ENCODE assay signal across 1 cellular context in the genomic region with DNA sequence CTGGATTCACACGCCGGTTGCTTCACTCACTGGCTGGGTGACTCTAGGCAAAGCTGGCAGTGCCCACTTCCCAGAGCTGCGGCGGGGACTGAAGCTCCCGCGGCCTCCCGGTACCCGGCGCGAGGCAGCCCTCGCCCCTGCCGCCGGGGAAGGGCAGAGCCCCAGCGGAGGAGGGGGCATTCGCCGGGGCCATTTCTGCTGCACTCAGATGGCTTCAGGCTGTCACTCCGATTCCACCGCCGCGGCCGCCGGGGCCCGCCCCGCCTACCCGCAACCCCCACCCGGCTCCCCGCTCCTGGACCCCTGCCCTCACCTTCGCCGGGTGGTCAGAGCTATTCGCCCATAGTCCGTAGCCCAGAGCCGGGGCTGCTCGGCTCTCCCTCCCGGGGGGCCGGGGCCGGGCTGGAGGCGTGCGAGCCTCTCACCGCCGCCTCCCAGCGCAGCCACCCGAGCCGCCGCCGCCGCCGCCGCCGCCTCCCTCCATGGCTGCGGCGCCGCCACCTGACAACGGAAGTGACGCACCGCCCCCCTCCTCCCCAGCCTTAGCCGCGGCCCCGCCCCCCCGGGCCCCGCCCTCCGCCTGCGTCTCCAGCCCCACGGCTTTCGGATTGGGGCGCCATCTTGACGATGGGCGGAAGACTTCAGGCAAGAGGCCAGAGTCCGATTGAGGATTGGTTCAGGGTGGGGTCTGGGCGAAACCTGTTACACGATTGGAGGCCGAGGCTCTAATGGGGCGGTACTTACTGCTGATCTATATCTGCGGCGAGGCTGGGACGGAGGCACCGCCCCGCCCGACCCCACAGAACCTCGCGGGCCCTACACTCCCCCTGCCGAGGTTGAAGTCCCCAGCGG.
A peak's percentile ranks its signal among the peaks of the same experiment; 100 is the strongest.
TF ChIP-seq lines count a peak whose summit lies in the region.

A gene with protein sequence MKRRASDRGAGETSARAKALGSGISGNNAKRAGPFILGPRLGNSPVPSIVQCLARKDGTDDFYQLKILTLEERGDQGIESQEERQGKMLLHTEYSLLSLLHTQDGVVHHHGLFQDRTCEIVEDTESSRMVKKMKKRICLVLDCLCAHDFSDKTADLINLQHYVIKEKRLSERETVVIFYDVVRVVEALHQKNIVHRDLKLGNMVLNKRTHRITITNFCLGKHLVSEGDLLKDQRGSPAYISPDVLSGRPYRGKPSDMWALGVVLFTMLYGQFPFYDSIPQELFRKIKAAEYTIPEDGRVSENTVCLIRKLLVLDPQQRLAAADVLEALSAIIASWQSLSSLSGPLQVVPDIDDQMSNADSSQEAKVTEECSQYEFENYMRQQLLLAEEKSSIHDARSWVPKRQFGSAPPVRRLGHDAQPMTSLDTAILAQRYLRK (minus strand): TSS at position 515 of the 852 bp plus-strand sequence. CDS start 24,592 bp downstream, outside the sequence.

TF ChIP-seq in K562, 482 proteins besides CTCF, POLR2A, EP300 and RAD21 (continued from another document):
- TF ChIP-seq, protein P1, sequence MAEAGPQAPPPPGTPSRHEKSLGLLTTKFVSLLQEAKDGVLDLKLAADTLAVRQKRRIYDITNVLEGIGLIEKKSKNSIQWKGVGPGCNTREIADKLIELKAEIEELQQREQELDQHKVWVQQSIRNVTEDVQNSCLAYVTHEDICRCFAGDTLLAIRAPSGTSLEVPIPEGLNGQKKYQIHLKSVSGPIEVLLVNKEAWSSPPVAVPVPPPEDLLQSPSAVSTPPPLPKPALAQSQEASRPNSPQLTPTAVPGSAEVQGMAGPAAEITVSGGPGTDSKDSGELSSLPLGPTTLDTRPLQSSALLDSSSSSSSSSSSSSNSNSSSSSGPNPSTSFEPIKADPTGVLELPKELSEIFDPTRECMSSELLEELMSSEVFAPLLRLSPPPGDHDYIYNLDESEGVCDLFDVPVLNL (CRISPR knock-in tag; IDR thresholded peaks at IDR 0.05; ENCODE audit: low read depth) = no peak
- TF ChIP-seq, protein P2, sequence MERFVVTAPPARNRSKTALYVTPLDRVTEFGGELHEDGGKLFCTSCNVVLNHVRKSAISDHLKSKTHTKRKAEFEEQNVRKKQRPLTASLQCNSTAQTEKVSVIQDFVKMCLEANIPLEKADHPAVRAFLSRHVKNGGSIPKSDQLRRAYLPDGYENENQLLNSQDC (CRISPR knock-in tag; IDR thresholded peaks at IDR 0.05) = no peak; the same call in 1 of the 2 replicates
- TF ChIP-seq YBX1 (IDR thresholded peaks at IDR 0.05) (no peak), RBM25 (IDR thresholded peaks at IDR 0.05; ENCODE audit: low read depth, low read length, severe bottlenecking) (peak; percentile 93), E2F3 (CRISPR knock-in tag; IDR thresholded peaks at IDR 0.05) (no peak), HMG20B (CRISPR knock-in tag; IDR thresholded peaks at IDR 0.05) (no peak), SMARCA4 (IDR thresholded peaks at IDR 0.05) (no peak), ZFP36 (IDR thresholded peaks at IDR 0.05; ENCODE audit: low read depth, low read length, partially characterized antibody) (no peak), HDGF (IDR thresholded peaks at IDR 0.05) (no peak), ERF (CRISPR knock-in tag; IDR thresholded peaks at IDR 0.05) (peak; percentile 81; the same call in 1 of the 2 replicates), PRPF4 (IDR thresholded peaks at IDR 0.05; ENCODE audit: insufficient read depth, low read depth, low read length, poor library complexity, severe bottlenecking) (no peak), POLR2H (tag; IDR thresholded peaks at IDR 0.05; ENCODE audit: low read depth) (no peak), PURB (CRISPR knock-in tag; IDR thresholded peaks at IDR 0.05; ENCODE audit: low read depth) (no peak), ZNF253 (CRISPR knock-in tag; conservative IDR thresholded peaks at IDR 0.05) (no peak), CCAR2 (IDR thresholded peaks at IDR 0.05; ENCODE audit: low read depth, low read length) (no peak), TARDBP (IDR thresholded peaks at IDR 0.05) (no peak), ZNF384 (IDR thresholded peaks at IDR 0.05; ENCODE audit: low read depth, low read length) (0 out of 2 replicates have a peak, but pooled peaks have one; percentile 17), CTBP1 (IDR thresholded peaks at IDR 0.05; ENCODE audit: borderline replicate concordance) (no peak), ELF4 (CRISPR knock-in tag; IDR thresholded peaks at IDR 0.05) (0 out of 2 replicates have a peak, but pooled peaks have one; percentile 15), ILF3 (IDR thresholded peaks at IDR 0.05; ENCODE audit: borderline replicate concordance) (peak; percentile 93), ZFX (CRISPR knock-in tag; IDR thresholded peaks at IDR 0.05) (no peak; the same call in 1 of the 2 replicates), TEAD4 (IDR thresholded peaks at IDR 0.05; ENCODE audit: low read length) (no peak), TEAD4 (CRISPR knock-in tag; IDR thresholded peaks at IDR 0.05; ENCODE audit: borderline replicate concordance) (no peak), SOX6 (IDR thresholded peaks at IDR 0.05) (no peak), KDM2B (CRISPR knock-in tag; IDR thresholded peaks at IDR 0.05) (no peak), IRF2 (CRISPR knock-in tag; IDR thresholded peaks at IDR 0.05) (no peak), FOS (IDR thresholded peaks at IDR 0.05; ENCODE audit: extremely low read depth, insufficient read length) (peak; percentile 97), PHB2 (IDR thresholded peaks at IDR 0.05; ENCODE audit: low read depth) (no peak), ZNF830 (CRISPR knock-in tag; IDR thresholded peaks at IDR 0.05) (no peak), GTF2A2 (tag; IDR thresholded peaks at IDR 0.05) (no peak), KDM1A (IDR thresholded peaks at IDR 0.05) (no peak), BHLHE40 (IDR thresholded peaks at IDR 0.05; ENCODE audit: low read length) (no peak), EP400 (IDR thresholded peaks at IDR 0.05) (no peak), ZNF224 (CRISPR knock-in tag; IDR thresholded peaks at IDR 0.05) (no peak), ZNF23 (CRISPR knock-in tag; IDR thresholded peaks at IDR 0.05) (no peak), POLR3G (IDR thresholded peaks at IDR 0.05; ENCODE audit: extremely low read depth, insufficient read length, insufficient replicate concordance) (no peak), TAF1 (IDR thresholded peaks at IDR 0.05; ENCODE audit: control insufficient read depth, extremely low read depth, insufficient read depth, low read length, severe bottlenecking) (peak; percentile 74)
- TF ChIP-seq, protein P3, sequence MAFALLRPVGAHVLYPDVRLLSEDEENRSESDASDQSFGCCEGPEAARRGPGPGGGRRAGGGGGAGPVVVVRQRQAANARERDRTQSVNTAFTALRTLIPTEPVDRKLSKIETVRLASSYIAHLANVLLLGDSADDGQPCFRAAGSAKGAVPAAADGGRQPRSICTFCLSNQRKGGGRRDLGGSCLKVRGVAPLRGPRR (CRISPR knock-in tag; IDR thresholded peaks at IDR 0.05) = no peak
- TF ChIP-seq, protein P4, sequence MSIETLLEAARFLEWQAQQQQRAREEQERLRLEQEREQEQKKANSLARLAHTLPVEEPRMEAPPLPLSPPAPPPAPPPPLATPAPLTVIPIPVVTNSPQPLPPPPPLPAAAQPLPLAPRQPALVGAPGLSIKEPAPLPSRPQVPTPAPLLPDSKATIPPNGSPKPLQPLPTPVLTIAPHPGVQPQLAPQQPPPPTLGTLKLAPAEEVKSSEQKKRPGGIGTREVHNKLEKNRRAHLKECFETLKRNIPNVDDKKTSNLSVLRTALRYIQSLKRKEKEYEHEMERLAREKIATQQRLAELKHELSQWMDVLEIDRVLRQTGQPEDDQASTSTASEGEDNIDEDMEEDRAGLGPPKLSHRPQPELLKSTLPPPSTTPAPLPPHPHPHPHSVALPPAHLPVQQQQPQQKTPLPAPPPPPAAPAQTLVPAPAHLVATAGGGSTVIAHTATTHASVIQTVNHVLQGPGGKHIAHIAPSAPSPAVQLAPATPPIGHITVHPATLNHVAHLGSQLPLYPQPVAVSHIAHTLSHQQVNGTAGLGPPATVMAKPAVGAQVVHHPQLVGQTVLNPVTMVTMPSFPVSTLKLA (conservative IDR thresholded peaks at IDR 0.05) = peak in 1 of 2 experiments; percentile 50; a peak in 2 of 4 replicates
- TF ChIP-seq, protein P5, sequence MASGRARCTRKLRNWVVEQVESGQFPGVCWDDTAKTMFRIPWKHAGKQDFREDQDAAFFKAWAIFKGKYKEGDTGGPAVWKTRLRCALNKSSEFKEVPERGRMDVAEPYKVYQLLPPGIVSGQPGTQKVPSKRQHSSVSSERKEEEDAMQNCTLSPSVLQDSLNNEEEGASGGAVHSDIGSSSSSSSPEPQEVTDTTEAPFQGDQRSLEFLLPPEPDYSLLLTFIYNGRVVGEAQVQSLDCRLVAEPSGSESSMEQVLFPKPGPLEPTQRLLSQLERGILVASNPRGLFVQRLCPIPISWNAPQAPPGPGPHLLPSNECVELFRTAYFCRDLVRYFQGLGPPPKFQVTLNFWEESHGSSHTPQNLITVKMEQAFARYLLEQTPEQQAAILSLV (tag; IDR thresholded peaks at IDR 0.05) = no peak
- TF ChIP-seq, protein P6, sequence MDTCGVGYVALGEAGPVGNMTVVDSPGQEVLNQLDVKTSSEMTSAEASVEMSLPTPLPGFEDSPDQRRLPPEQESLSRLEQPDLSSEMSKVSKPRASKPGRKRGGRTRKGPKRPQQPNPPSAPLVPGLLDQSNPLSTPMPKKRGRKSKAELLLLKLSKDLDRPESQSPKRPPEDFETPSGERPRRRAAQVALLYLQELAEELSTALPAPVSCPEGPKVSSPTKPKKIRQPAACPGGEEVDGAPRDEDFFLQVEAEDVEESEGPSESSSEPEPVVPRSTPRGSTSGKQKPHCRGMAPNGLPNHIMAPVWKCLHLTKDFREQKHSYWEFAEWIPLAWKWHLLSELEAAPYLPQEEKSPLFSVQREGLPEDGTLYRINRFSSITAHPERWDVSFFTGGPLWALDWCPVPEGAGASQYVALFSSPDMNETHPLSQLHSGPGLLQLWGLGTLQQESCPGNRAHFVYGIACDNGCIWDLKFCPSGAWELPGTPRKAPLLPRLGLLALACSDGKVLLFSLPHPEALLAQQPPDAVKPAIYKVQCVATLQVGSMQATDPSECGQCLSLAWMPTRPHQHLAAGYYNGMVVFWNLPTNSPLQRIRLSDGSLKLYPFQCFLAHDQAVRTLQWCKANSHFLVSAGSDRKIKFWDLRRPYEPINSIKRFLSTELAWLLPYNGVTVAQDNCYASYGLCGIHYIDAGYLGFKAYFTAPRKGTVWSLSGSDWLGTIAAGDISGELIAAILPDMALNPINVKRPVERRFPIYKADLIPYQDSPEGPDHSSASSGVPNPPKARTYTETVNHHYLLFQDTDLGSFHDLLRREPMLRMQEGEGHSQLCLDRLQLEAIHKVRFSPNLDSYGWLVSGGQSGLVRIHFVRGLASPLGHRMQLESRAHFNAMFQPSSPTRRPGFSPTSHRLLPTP (IDR thresholded peaks at IDR 0.05; ENCODE audit: borderline replicate concordance, extremely low read depth, insufficient read length) = no peak
- TF ChIP-seq, protein P7, sequence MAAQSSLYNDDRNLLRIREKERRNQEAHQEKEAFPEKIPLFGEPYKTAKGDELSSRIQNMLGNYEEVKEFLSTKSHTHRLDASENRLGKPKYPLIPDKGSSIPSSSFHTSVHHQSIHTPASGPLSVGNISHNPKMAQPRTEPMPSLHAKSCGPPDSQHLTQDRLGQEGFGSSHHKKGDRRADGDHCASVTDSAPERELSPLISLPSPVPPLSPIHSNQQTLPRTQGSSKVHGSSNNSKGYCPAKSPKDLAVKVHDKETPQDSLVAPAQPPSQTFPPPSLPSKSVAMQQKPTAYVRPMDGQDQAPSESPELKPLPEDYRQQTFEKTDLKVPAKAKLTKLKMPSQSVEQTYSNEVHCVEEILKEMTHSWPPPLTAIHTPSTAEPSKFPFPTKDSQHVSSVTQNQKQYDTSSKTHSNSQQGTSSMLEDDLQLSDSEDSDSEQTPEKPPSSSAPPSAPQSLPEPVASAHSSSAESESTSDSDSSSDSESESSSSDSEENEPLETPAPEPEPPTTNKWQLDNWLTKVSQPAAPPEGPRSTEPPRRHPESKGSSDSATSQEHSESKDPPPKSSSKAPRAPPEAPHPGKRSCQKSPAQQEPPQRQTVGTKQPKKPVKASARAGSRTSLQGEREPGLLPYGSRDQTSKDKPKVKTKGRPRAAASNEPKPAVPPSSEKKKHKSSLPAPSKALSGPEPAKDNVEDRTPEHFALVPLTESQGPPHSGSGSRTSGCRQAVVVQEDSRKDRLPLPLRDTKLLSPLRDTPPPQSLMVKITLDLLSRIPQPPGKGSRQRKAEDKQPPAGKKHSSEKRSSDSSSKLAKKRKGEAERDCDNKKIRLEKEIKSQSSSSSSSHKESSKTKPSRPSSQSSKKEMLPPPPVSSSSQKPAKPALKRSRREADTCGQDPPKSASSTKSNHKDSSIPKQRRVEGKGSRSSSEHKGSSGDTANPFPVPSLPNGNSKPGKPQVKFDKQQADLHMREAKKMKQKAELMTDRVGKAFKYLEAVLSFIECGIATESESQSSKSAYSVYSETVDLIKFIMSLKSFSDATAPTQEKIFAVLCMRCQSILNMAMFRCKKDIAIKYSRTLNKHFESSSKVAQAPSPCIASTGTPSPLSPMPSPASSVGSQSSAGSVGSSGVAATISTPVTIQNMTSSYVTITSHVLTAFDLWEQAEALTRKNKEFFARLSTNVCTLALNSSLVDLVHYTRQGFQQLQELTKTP (IDR thresholded peaks at IDR 0.05; ENCODE audit: low read depth in 1 of 2, partially characterized antibody in 2 of 2) = no peak
- TF ChIP-seq, protein P8, sequence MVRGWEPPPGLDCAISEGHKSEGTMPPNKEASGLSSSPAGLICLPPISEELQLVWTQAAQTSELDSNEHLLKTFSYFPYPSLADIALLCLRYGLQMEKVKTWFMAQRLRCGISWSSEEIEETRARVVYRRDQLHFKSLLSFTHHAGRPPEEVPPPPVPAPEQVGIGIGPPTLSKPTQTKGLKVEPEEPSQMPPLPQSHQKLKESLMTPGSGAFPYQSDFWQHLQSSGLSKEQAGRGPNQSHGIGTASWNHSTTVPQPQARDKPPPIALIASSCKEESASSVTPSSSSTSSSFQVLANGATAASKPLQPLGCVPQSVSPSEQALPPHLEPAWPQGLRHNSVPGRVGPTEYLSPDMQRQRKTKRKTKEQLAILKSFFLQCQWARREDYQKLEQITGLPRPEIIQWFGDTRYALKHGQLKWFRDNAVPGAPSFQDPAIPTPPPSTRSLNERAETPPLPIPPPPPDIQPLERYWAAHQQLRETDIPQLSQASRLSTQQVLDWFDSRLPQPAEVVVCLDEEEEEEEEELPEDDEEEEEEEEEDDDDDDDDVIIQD (CRISPR knock-in tag; IDR thresholded peaks at IDR 0.05) = no peak
- TF ChIP-seq, protein P9, sequence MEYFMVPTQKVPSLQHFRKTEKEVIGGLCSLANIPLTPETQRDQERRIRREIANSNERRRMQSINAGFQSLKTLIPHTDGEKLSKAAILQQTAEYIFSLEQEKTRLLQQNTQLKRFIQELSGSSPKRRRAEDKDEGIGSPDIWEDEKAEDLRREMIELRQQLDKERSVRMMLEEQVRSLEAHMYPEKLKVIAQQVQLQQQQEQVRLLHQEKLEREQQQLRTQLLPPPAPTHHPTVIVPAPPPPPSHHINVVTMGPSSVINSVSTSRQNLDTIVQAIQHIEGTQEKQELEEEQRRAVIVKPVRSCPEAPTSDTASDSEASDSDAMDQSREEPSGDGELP (CRISPR knock-in tag; IDR thresholded peaks at IDR 0.05; ENCODE audit: borderline replicate concordance) = no peak
